In genomic region chr12:126582231-126582630, GRCh38 we compare ENCODE assay signal across 19 cellular contexts.
DNase-seq lines count a peak whose midpoint lies in the region; ATAC-seq and TF ChIP-seq lines count a peak whose summit lies in the region.
"Had no signal": no experiment of that assay in that cellular context is flagged by ENCODE, and none has a peak within 500 bp of the region (broad histone marks: within the 10 kb centered on the region; RNA-seq: fewer than 3 reads in every experiment).

No MANE protein-coding gene starts in this region.

- no peaks in the 10 kb centered on the region for H3K27me3 ChIP-seq in lung (ENCODE audit: control insufficient read depth, insufficient read depth)
- H3K27me3 ChIP-seq: brain microvascular endothelial cell, dorsolateral prefrontal cortex had no signal

- no peaks in the 10 kb centered on the region for H3K9me3 ChIP-seq in lung (ENCODE audit: control insufficient read depth in 2 of 2, insufficient read depth in 1 of 2, low read length in 1 of 2)

- peaks cover 0 to 13% (median 2%) of the 10 kb centered on the region in 7 donors for H3K9me3 Mint-ChIP-seq in CD14-positive monocyte

- no peak overlapping the region for H3K27ac Mint-ChIP-seq in CD14-positive monocyte
- H3K27ac Mint-ChIP-seq: activated CD4-positive, alpha-beta memory T cell treated with anti-CD3 and anti-CD28 coated beads, Interleukin-2, amount 10 ng/mL, durations not matched to agents 7 days and 5 days; activated naive CD4-positive, alpha-beta T cell treated with anti-CD3 and anti-CD28 coated beads, Interleukin-2, amount 50 U/mL, for 72 hours; immature natural killer cell had no signal

- ATAC-seq in lung (ENCODE audit: insufficient read depth, low FRiP score) (peak; percentile 78), GM19397 (IDR thresholded peaks at IDR 0.05; ENCODE audit: unreplicated experiment) (no peak), GM21360 (IDR thresholded peaks at IDR 0.05; ENCODE audit: unreplicated experiment) (no peak), HG02852 (IDR thresholded peaks at IDR 0.05; ENCODE audit: unreplicated experiment) (no peak)
- ATAC-seq: activated naive CD4-positive, alpha-beta T cell treated with anti-CD3 and anti-CD28 coated beads, Interleukin-2, amount 50 U/mL, for 72 hours had no signal

- H3K4me1 Mint-ChIP-seq in CD14-positive monocyte, result no peaks in the 10 kb centered on the region
- H3K4me1 Mint-ChIP-seq: immature natural killer cell had no signal

- no peaks in the 10 kb centered on the region for H3K27me3 Mint-ChIP-seq in CD14-positive monocyte (ENCODE audit: low read depth in 3 of 3)
- H3K27me3 Mint-ChIP-seq: activated CD4-positive, alpha-beta memory T cell treated with anti-CD3 and anti-CD28 coated beads, Interleukin-2, amount 10 ng/mL, durations not matched to agents 7 days and 5 days had no signal

- DNase-seq in Daoy (ENCODE audit: low read depth) (peak; percentile 9), NCI-H2029 treated with DMSO at 0.1 percent for 48 hours (lab: John Stamatoyannopoulos, UW) (peak; percentile 12), astrocyte of the hippocampus (ENCODE audit: low read depth, low spot score) (peak; percentile 77), lung (ENCODE audit: low spot score) (no peak), CD14-positive monocyte (ENCODE audit: low spot score) (no peak)
- DNase-seq: activated CD4-positive, alpha-beta memory T cell treated with anti-CD3 and anti-CD28 coated beads, Interleukin-2, amount 10 ng/mL, durations not matched to agents 7 days and 5 days; activated T-cell treated with anti-CD3 and anti-CD28 coated beads, Interleukin-2, amount 50 U/mL, for 48 hours; brain microvascular endothelial cell; dorsolateral prefrontal cortex; head of caudate nucleus; immature natural killer cell; NCI-H187 treated with DMSO at 0.1 percent for 48 hours; NCI-H82; stimulated activated CD4-positive, alpha-beta T cell treated with anti-CD3 and anti-CD28 coated beads, Interleukin-2, amount 100 ng/mL, for 48 hours; substantia nigra had no signal

- no peak overlapping the region for H3K4me3 ChIP-seq in lung
- H3K4me3 ChIP-seq: dorsolateral prefrontal cortex had no signal

- H3K36me3 Mint-ChIP-seq in CD14-positive monocyte, result no peaks in the 10 kb centered on the region
- H3K36me3 Mint-ChIP-seq: activated naive CD4-positive, alpha-beta T cell treated with anti-CD3 and anti-CD28 coated beads, Interleukin-2, amount 50 U/mL, for 72 hours; immature natural killer cell had no signal

- no peaks in the 10 kb centered on the region for H3K4me1 ChIP-seq in lung (ENCODE audit: control insufficient read depth in 2 of 2, insufficient read depth in 2 of 2, low read length in 2 of 2)

- WGBS in lung, 2 donors, result 63 to 65% methylated on average over 3 of the region's 3 CpGs

- no peak overlapping the region for H3K27ac ChIP-seq in lung (ENCODE audit: low read depth in 1 of 2, low read length in 1 of 2)
- H3K27ac ChIP-seq: brain microvascular endothelial cell had no signal

- H3K36me3 ChIP-seq in lung (ENCODE audit: control insufficient read depth in 2 of 2, insufficient read depth in 2 of 2, low read length in 2 of 2), result peaks cover 0 to 1% of the 10 kb centered on the region in 2 donors
- H3K36me3 ChIP-seq: brain microvascular endothelial cell had no signal

- no peak overlapping the region for H3K4me3 Mint-ChIP-seq in CD14-positive monocyte
- H3K4me3 Mint-ChIP-seq: activated CD4-positive, alpha-beta memory T cell treated with anti-CD3 and anti-CD28 coated beads, Interleukin-2, amount 10 ng/mL, durations not matched to agents 7 days and 5 days; immature natural killer cell had no signal

- intact Hi-C loops in CD14-positive monocyte (cut with micrococcal nuclease), result no loop called here

- no peak for TF ChIP-seq CTCF in lung (IDR thresholded peaks at IDR 0.05; ENCODE audit: control extremely low read depth, extremely low read depth)
- no peak for TF ChIP-seq CTCF in CD14-positive monocyte (IDR thresholded peaks at IDR 0.05)

Comparison
In these comparisons a context has a peak if more than half of its experiments do, and no peak if none do; other contexts are left out.
1. DNase-seq: peak in Daoy (single experiment), NCI-H2029 treated with DMSO at 0.1 percent for 48 hours (single experiment) and astrocyte of the hippocampus (single experiment); none in lung (single experiment) and CD14-positive monocyte (single experiment).